Comparison of ENCODE assay signal across 17 cellular contexts in genomic region chr10:58991842-58992241, GRCh38.
"Had no signal": no experiment of that assay in that cellular context is flagged by ENCODE, and none has a peak within 500 bp of the region (broad histone marks: within the 10 kb centered on the region; RNA-seq: fewer than 3 reads in every experiment).

No MANE protein-coding gene starts in this region.

- DNase-seq: dermis blood vessel endothelial cell; effector CD4-positive, alpha-beta T cell; endodermal cell; erythroblast; foreskin keratinocyte; kidney; mesendoderm; naive thymus-derived CD8-positive, alpha-beta T cell; posterior cingulate gyrus; stimulated activated CD4-positive, alpha-beta T cell treated with anti-CD3 and anti-CD28 coated beads, Interleukin-2, amount 100 ng/mL, for 48 hours; stimulated activated naive CD4-positive, alpha-beta T cell treated with Interleukin-2 at 50 U/mL for 16 hours; tibial artery; upper lobe of left lung; uterus had no signal

- H3K27me3 ChIP-seq: foreskin keratinocyte, suprapubic skin, tibial artery, upper lobe of left lung, uterus had no signal

- FAIRE-seq: colon, endothelial cell of umbilical vein, kidney had no signal

- H3K27ac ChIP-seq: foreskin keratinocyte, suprapubic skin, tibial artery, upper lobe of left lung, uterus had no signal
